Comparison of ENCODE assay signal across 9 cellular contexts in genomic region chr15:91524534-91524933, GRCh38.
"Had no signal": no experiment of that assay in that cellular context is flagged by ENCODE, and none has a peak within 500 bp of the region (broad histone marks: within the 10 kb centered on the region; RNA-seq: fewer than 3 reads in every experiment).

No MANE protein-coding gene starts in this region.

- H3K9me3 ChIP-seq: HAP-1 had no signal

- H3K9me3 Mint-ChIP-seq: IgD-negative memory B cell had no signal

- H3K27ac Mint-ChIP-seq: IgD-negative memory B cell had no signal

- H3K4me1 Mint-ChIP-seq: IgD-negative memory B cell had no signal

- DNase-seq: GM23248, GOT3, H7, KG1 had no signal

- H3K36me3 Mint-ChIP-seq: IgD-negative memory B cell had no signal

- H3K27ac ChIP-seq: GM23248, HL-60 had no signal

- H3K4me3 Mint-ChIP-seq: IgD-negative memory B cell had no signal

- ATAC-seq: HCT116, HepG2 had no signal

- H3K27me3 Mint-ChIP-seq: IgD-negative memory B cell had no signal

- H3K36me3 ChIP-seq: HAP-1 had no signal
